Comparison of ENCODE assay signal across 8 cellular contexts in the genomic region with DNA sequence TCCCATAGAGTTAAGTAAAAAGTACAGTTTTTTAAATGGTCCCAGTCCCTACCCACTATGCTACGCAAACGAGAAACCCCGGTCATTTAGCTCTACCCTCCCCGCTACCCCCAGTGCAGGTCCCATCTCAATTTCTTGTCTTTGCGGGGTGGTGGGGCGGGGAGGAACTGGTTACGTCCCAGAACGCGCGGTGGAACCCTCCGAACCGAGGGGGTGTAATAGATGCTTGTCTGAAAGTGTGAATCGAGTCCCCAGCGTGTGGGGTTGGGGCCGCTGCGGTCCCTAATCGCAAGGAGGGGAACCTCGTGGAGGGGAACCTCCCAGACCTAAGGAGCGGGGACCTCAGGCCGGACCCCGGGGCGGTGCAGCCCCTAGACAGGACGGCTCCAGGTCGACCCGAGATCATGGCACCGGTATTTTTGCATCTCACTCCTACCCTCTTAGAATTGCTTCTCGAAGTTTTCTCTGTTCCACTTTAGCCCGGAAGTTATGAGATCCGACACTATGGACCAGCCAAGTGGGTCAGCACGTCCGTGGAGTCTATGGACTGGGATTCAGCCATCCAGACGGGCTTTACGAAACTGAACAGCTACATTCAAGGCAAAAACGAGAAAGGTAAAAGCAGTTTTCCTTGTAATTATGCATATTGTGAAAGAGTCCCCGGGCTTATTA. TPM values are rescaled to one million over a fixed set of nuclear protein-coding genes. Genes with fewer than 3 reads are reported as not detected.
DNase-seq lines count a peak whose midpoint lies in the region; ATAC-seq and TF ChIP-seq lines count a peak whose summit lies in the region.

No MANE protein-coding gene starts in this region.

- peaks cover 0 to 22% (median 0%) of the 10 kb centered on the region in 5 donors for H3K27me3 Mint-ChIP-seq in naive thymus-derived CD4-positive, alpha-beta T cell

- H3K4me1 Mint-ChIP-seq in naive thymus-derived CD4-positive, alpha-beta T cell: peaks cover 9 to 49% (median 38%) of the 10 kb centered on the region in 7 donors

- H3K27ac Mint-ChIP-seq in naive thymus-derived CD4-positive, alpha-beta T cell: peak overlapping the region; percentile 70 to 95 (median 89)

- H3K9me3 Mint-ChIP-seq in naive thymus-derived CD4-positive, alpha-beta T cell: peaks cover 0 to 3% (median 0%) of the 10 kb centered on the region in 11 donors

- CTCF ChIA-PET in naive thymus-derived CD4-positive, alpha-beta T cell (lab: Charles Lee): interaction anchor here (0.9 to 1.5 kb wide), 4 partner anchors 10 to 113 kb away, joined by 3 to 6 read pairs (median 4); no protein-coding TSS in a partner anchor

- peak; percentile 43 for DNase-seq in activated CD4-positive, CD25-positive, alpha-beta regulatory T cell treated with anti-CD3 and anti-CD28 coated beads, Interleukin-2, amount 50 U/mL, for 72 hours
- DNase-seq in epithelial cell of esophagus (ENCODE audit: low read depth): peak; percentile 23
- DNase-seq in naive thymus-derived CD4-positive, alpha-beta T cell: peak in 7 of 9 donors; percentile 11 to 48 (median 43)

- POLR2A ChIA-PET in naive thymus-derived CD4-positive, alpha-beta T cell (lab: Charles Lee): interaction anchor here (0.5 to 3.3 kb wide), 7 partner anchors 12 to 919 kb away, joined by 3 to 18 read pairs (median 4); no protein-coding TSS in a partner anchor

- H3K4me1 ChIP-seq in naive thymus-derived CD4-positive, alpha-beta T cell (ENCODE audit: control insufficient read depth in 2 of 2, insufficient read depth in 2 of 2, low read length in 2 of 2): peaks cover 12 to 14% of the 10 kb centered on the region in 2 donors

- H3K27me3 ChIP-seq in naive thymus-derived CD4-positive, alpha-beta T cell (ENCODE audit: control insufficient read depth in 2 of 2, insufficient read depth in 2 of 2, low read length in 2 of 2): no peaks in the 10 kb centered on the region

- peaks cover 11 to 25% (median 15%) of the 10 kb centered on the region in 5 donors for H3K36me3 Mint-ChIP-seq in naive thymus-derived CD4-positive, alpha-beta T cell

- H3K27ac ChIP-seq in C4-2B: peak overlapping the region; percentile 91
- peak overlapping the region; percentile 76 for H3K27ac ChIP-seq in naive thymus-derived CD4-positive, alpha-beta T cell (ENCODE audit: low read depth, low read length)

- peak; percentile 3 for ATAC-seq in HG03039 (IDR thresholded peaks at IDR 0.05; ENCODE audit: unreplicated experiment)
- peak; percentile 25 for ATAC-seq in naive thymus-derived CD4-positive, alpha-beta T cell
- ATAC-seq in GM18867 (IDR thresholded peaks at IDR 0.05; ENCODE audit: unreplicated experiment): no peak
- no peak for ATAC-seq in HG02885 (IDR thresholded peaks at IDR 0.05; ENCODE audit: poor library complexity, unreplicated experiment)
- ATAC-seq in GM19324 (IDR thresholded peaks at IDR 0.05; ENCODE audit: low FRiP score, unreplicated experiment): no peak

- H3K9me3 ChIP-seq in naive thymus-derived CD4-positive, alpha-beta T cell (ENCODE audit: control insufficient read depth in 2 of 3, low read length in 3 of 3): no peaks in the 10 kb centered on the region

- peak overlapping the region; percentile 89 for H3K4me3 ChIP-seq in epithelial cell of esophagus (ENCODE audit: low read length)
- H3K4me3 ChIP-seq in naive thymus-derived CD4-positive, alpha-beta T cell (ENCODE audit: low read length): peak overlapping the region; percentile 98

- H3K36me3 ChIP-seq in naive thymus-derived CD4-positive, alpha-beta T cell (ENCODE audit: control insufficient read depth in 2 of 3, insufficient read depth in 3 of 3, low read length in 3 of 3): peaks cover 0 to 37% (median 4%) of the 10 kb centered on the region in 3 experiments

- peak overlapping the region; percentile 78 to 93 (median 86) for H3K4me3 Mint-ChIP-seq in naive thymus-derived CD4-positive, alpha-beta T cell

- TF ChIP-seq CTCF in C4-2B (conservative IDR thresholded peaks at IDR 0.05) (no peak), epithelial cell of esophagus (IDR thresholded peaks at IDR 0.05; ENCODE audit: insufficient read depth, low read depth, low read length, missing control alignments) (no peak)

- intact Hi-C loops in naive thymus-derived CD4-positive, alpha-beta T cell (cut with micrococcal nuclease): loop anchor here (1.0 to 10.0 kb wide), 19 partner anchors 18 to 1583 kb away; a partner anchor contains a TSS

RNA-seq across cellular contexts. Expression of a gene that starts 0.8 kb away (rescaled TPM):
- 10 to 100 TPM; 24.9 to 50.7 (median 48.2) TPM for total RNA-seq in naive thymus-derived CD4-positive, alpha-beta T cell
- polyA plus RNA-seq in naive thymus-derived CD4-positive, alpha-beta T cell: 10 to 100 TPM; 33.8 to 41.0 TPM

RNA-seq across cellular contexts. Expression of a gene that starts 27.1 kb away (rescaled TPM):
- total RNA-seq in naive thymus-derived CD4-positive, alpha-beta T cell: not detected
- not detected for polyA plus RNA-seq in naive thymus-derived CD4-positive, alpha-beta T cell

Comparison
In these comparisons a context has a peak if more than half of its experiments do, and no peak if none do; other contexts are left out.
1. ATAC-seq: peak in HG03039 (single experiment) and naive thymus-derived CD4-positive, alpha-beta T cell (single experiment); none in GM18867 (single experiment), HG02885 (single experiment) and GM19324 (single experiment).
2. Peak in every context shown above with its lines, with median percentiles within 50 percentile points of each other: DNase-seq.